ENCODE assay signal across 8 cellular contexts in the genomic region with DNA sequence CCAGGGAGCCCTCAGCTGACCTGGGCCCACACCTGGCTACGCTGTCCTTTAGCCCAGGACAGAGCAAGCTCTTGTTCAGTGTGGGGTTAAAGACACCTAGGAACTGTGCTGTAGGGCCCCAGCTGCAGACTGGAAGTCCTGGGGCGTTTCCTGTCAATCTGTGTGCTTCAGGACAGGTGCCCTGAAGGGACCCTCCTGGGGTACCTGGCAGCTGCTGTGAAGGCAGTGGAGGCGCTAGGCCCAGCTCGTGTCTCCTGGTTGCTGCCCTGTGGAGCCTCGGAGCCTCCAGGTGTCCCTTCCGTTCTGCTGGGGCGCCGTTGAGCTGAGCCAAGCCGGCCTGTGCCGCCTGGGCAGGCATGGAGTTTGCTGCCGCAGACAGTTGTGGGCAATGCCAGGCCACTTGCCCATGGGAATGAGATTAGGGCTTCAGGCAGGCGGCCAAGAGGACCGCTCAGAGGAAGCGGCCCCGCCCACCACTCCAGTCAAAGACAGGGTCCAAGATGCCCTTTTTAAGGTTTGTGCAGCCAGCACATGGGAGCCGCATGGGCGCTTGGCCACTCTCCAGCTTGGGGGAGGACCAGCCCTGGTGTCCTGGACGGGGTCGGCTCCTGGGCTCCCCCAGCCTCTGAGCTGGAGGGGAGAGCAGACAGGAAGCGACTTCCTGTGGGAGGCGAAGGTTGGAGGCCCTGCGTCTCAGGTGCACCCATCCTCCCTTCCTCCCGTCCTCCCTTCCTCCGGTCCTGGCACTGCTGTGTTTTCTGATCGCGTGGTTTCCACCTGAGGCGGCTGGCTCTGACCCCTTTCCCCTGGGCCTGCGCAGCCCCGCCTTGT. TPM values are rescaled to one million over a fixed set of nuclear protein-coding genes. Genes with fewer than 3 reads are reported as not detected.
DNase-seq lines count a peak whose midpoint lies in the region; ATAC-seq, FAIRE-seq and TF ChIP-seq lines count a peak whose summit lies in the region.

No MANE protein-coding gene starts in this region.

- peaks cover 0 to 4% of the 10 kb centered on the region in 2 donors for H3K27me3 Mint-ChIP-seq in CD8-positive, alpha-beta memory T cell
- no peaks in the 10 kb centered on the region for H3K27me3 Mint-ChIP-seq in natural killer cell treated with Interleukin-12 subunit alpha and Interleukin-12 subunit beta and Interleukin-15 and Interleukin-18, amount 100 ng/mL, for 72 hours

- no peaks in the 10 kb centered on the region for H3K9me3 Mint-ChIP-seq in CD8-positive, alpha-beta memory T cell
- no peaks in the 10 kb centered on the region for H3K9me3 Mint-ChIP-seq in natural killer cell treated with Interleukin-12 subunit alpha and Interleukin-12 subunit beta and Interleukin-15 and Interleukin-18, amount 100 ng/mL, for 72 hours

- peak; percentile 93 for FAIRE-seq in endothelial cell of umbilical vein (lab: Jason Lieb, UNC)

- peak overlapping the region; percentile 86 for H3K4me2 ChIP-seq in endothelial cell of umbilical vein (ENCODE audit: insufficient read depth, low read length)

- no peak overlapping the region for H3K27ac ChIP-seq in CD8-positive, alpha-beta memory T cell (ENCODE audit: low read depth, low read length)
- peak overlapping the region; percentile 13 for H3K27ac ChIP-seq in endothelial cell of umbilical vein (ENCODE audit: insufficient read depth, low read depth, low read length)
- H3K27ac ChIP-seq in foreskin keratinocyte, result no peak overlapping the region

- peaks cover 0 to 55% (median 1%) of the 10 kb centered on the region in 3 donors for H3K36me3 Mint-ChIP-seq in CD8-positive, alpha-beta memory T cell
- H3K36me3 Mint-ChIP-seq in natural killer cell treated with Interleukin-12 subunit alpha and Interleukin-12 subunit beta and Interleukin-15 and Interleukin-18, amount 100 ng/mL, for 72 hours, result peaks cover 14% of the 10 kb centered on the region

- H3K79me2 ChIP-seq in endothelial cell of umbilical vein (ENCODE audit: control insufficient read depth, insufficient read depth, low read length), result peaks cover 85% of the 10 kb centered on the region

- H3K4me1 ChIP-seq in CD8-positive, alpha-beta memory T cell (ENCODE audit: insufficient read depth, low read length), result peaks cover 57% of the 10 kb centered on the region
- H3K4me1 ChIP-seq in NT2/D1 (ENCODE audit: insufficient read depth, insufficient read length) (peaks cover 42% of the 10 kb centered on the region), endothelial cell of umbilical vein (ENCODE audit: control insufficient read depth, extremely low read depth, insufficient read depth, low read length) (peaks cover 38% of the 10 kb centered on the region), foreskin keratinocyte (peaks cover 4% of the 10 kb centered on the region)

- no peaks in the 10 kb centered on the region for H4K20me1 ChIP-seq in endothelial cell of umbilical vein (replicated peaks; ENCODE audit: control insufficient read depth, extremely low read depth, insufficient read depth, low read length)

- CTCF ChIA-PET in CD8-positive, alpha-beta memory T cell (lab: Charles Lee), result interaction anchor here (0.8 to 0.9 kb wide), 2 partner anchors 30 to 62 kb away, joined by 3 read pairs; no protein-coding TSS in a partner anchor
- CTCF ChIA-PET in endothelial cell of umbilical vein (lab: Charles Lee), result interaction anchor here (0.8 to 5.5 kb wide), 5 partner anchors 13 to 67 kb away, joined by 3 to 32 read pairs (median 5); no protein-coding TSS in a partner anchor

- dilution Hi-C loops in endothelial cell of umbilical vein (cut with MboI; ENCODE audit: extremely low pct_ligation_motif_present, low sequenced_read_pairs), result no loop called here

- no peaks in the 10 kb centered on the region for H3K9me3 ChIP-seq in CD8-positive, alpha-beta memory T cell (ENCODE audit: low read length)
- no peaks in the 10 kb centered on the region for H3K9me3 ChIP-seq in NT2/D1 (ENCODE audit: insufficient read depth, low read length)
- H3K9me3 ChIP-seq in endothelial cell of umbilical vein (replicated peaks; ENCODE audit: control insufficient read depth, insufficient read depth, low read length), result no peaks in the 10 kb centered on the region

- H3K36me3 ChIP-seq in CD8-positive, alpha-beta memory T cell (ENCODE audit: insufficient read depth, low read length), result peaks cover 39% of the 10 kb centered on the region
- peaks cover 81% of the 10 kb centered on the region for H3K36me3 ChIP-seq in NT2/D1 (ENCODE audit: insufficient read depth, insufficient read length, low read length)
- H3K36me3 ChIP-seq in endothelial cell of umbilical vein (ENCODE audit: control insufficient read depth in 2 of 2, extremely low read depth in 1 of 2, insufficient read depth in 2 of 2, low read length in 2 of 2), result peaks cover 43 to 46% of the 10 kb centered on the region in 2 experiments

- H2AFZ ChIP-seq in endothelial cell of umbilical vein (ENCODE audit: low read depth, low read length), result no peak overlapping the region

- ATAC-seq in natural killer cell treated with Interleukin-12 subunit alpha and Interleukin-12 subunit beta and Interleukin-15 and Interleukin-18, amount 100 ng/mL, for 72 hours, result no peak
- ATAC-seq in GM21723 (IDR thresholded peaks at IDR 0.05; ENCODE audit: unreplicated experiment), result no peak
- no peak for ATAC-seq in GM21717 (IDR thresholded peaks at IDR 0.05; ENCODE audit: unreplicated experiment)
- ATAC-seq in foreskin keratinocyte, result no peak

- H3K27ac Mint-ChIP-seq in CD8-positive, alpha-beta memory T cell, result peak overlapping the region; percentile 46 to 95 (median 76)
- H3K27ac Mint-ChIP-seq in natural killer cell treated with Interleukin-12 subunit alpha and Interleukin-12 subunit beta and Interleukin-15 and Interleukin-18, amount 100 ng/mL, for 72 hours, result peak overlapping the region; percentile 29 to 84

- H3K9me1 ChIP-seq in endothelial cell of umbilical vein (replicated peaks; ENCODE audit: control insufficient read depth, extremely low read depth, insufficient read depth, low read length), result no peaks in the 10 kb centered on the region

- peak in 1 of 5 donors; percentile 32 for DNase-seq in CD8-positive, alpha-beta memory T cell
- DNase-seq in NT2/D1 (ENCODE audit: low read depth, low spot score) (no peak), endothelial cell of umbilical vein (ENCODE audit: low read depth, low spot score) (peak; percentile 44), NOMO-1 treated with dmso at 0.1 percent for 144 hours (lab: John Stamatoyannopoulos, UW; ENCODE audit: unreplicated experiment) (no peak), foreskin keratinocyte (no peak)
- no peak for DNase-seq in natural killer cell treated with Interleukin-12 subunit alpha and Interleukin-12 subunit beta and Interleukin-15 and Interleukin-18, amount 100 ng/mL, for 72 hours (ENCODE audit: low spot score)

- H3K4me3 Mint-ChIP-seq in CD8-positive, alpha-beta memory T cell, result peak overlapping the region; percentile 49 to 77 (median 72)
- peak overlapping the region; percentile 62 for H3K4me3 Mint-ChIP-seq in natural killer cell treated with Interleukin-12 subunit alpha and Interleukin-12 subunit beta and Interleukin-15 and Interleukin-18, amount 100 ng/mL, for 72 hours

- H3K27me3 ChIP-seq in CD8-positive, alpha-beta memory T cell (ENCODE audit: insufficient read depth, low read length, poor library complexity, severe bottlenecking), result no peaks in the 10 kb centered on the region
- no peaks in the 10 kb centered on the region for H3K27me3 ChIP-seq in NT2/D1 (ENCODE audit: insufficient read depth, insufficient read length)
- H3K27me3 ChIP-seq in endothelial cell of umbilical vein (ENCODE audit: control insufficient read depth in 2 of 2, insufficient read depth in 2 of 2, low read length in 2 of 2), result no peaks in the 10 kb centered on the region
- no peaks in the 10 kb centered on the region for H3K27me3 ChIP-seq in foreskin keratinocyte

- no peak for TF ChIP-seq CTCF in endothelial cell of umbilical vein (IDR thresholded peaks at IDR 0.05; ENCODE audit: extremely low read depth in 1 of 2, insufficient read depth in 1 of 2, low read depth in 1 of 2, low read length in 2 of 2)
- TF ChIP-seq CTCF in foreskin keratinocyte (conservative IDR thresholded peaks at IDR 0.05), result no peak

- peaks cover 51 to 59% (median 52%) of the 10 kb centered on the region in 3 donors for H3K4me1 Mint-ChIP-seq in CD8-positive, alpha-beta memory T cell
- H3K4me1 Mint-ChIP-seq in natural killer cell treated with Interleukin-12 subunit alpha and Interleukin-12 subunit beta and Interleukin-15 and Interleukin-18, amount 100 ng/mL, for 72 hours (ENCODE audit: low read depth in 2 of 2), result peaks cover 21 to 41% of the 10 kb centered on the region in 2 donors

- intact Hi-C loops in endothelial cell of umbilical vein (cut with micrococcal nuclease), result no loop called here

- TF ChIP-seq POLR2A in endothelial cell of umbilical vein (IDR thresholded peaks at IDR 0.05; ENCODE audit: low read depth, low read length), result peak; percentile 37

- POLR2A ChIA-PET in CD8-positive, alpha-beta memory T cell (lab: Charles Lee), result interaction anchor here (0.6 kb wide), 2 partner anchors 63 to 92 kb away, joined by 3 to 5 read pairs; partner anchors contain the start of genes MED16 and RNU6-9
- POLR2A ChIA-PET in endothelial cell of umbilical vein (lab: Charles Lee), result interaction anchor here (1.0 to 1.2 kb wide), 3 partner anchors 11 to 23 kb away, joined by 3 to 5 read pairs (median 3); no protein-coding TSS in a partner anchor

- H3K4me3 ChIP-seq in CD8-positive, alpha-beta memory T cell (ENCODE audit: low read length), result peak overlapping the region; percentile 5
- H3K4me3 ChIP-seq in NT2/D1 (ENCODE audit: insufficient read length, low read depth), result peak overlapping the region; percentile 30
- peak overlapping the region in 2 of 3 experiments; percentile 12 to 28 for H3K4me3 ChIP-seq in endothelial cell of umbilical vein (replicated peaks in 1 of 3; ENCODE audit: insufficient read depth in 1 of 3, low read depth in 1 of 3, low read length in 3 of 3)

- BruUV-seq in endothelial cell of umbilical vein (replicated peaks; lab: Mats Ljungman, UMichigan), result no TSS peak

- peak overlapping the region; percentile 62 for H3K9ac ChIP-seq in NT2/D1 (ENCODE audit: insufficient read length, low read depth)
- H3K9ac ChIP-seq in endothelial cell of umbilical vein (replicated peaks; ENCODE audit: extremely low read depth, insufficient read depth, low read length), result peak overlapping the region; percentile 45

RNA-seq across cellular contexts. Expression of gene PTBP1, which starts 4.0 kb away (rescaled TPM):
- total RNA-seq in CD8-positive, alpha-beta memory T cell, result 100 to 1,000 TPM; 969 to 978 TPM
- polyA plus RNA-seq in CD8-positive, alpha-beta memory T cell, result 177 TPM
- 607 and 623 TPM in 2 replicates for total RNA-seq in endothelial cell of umbilical vein
- 382 and 465 TPM in 2 replicates for polyA plus RNA-seq in endothelial cell of umbilical vein
- polyA plus RNA-seq in endothelial cell of umbilical vein (2011; cell fraction: cytosol; rRNA removed), result 214 and 242 TPM in 2 replicates
- 500 and 584 TPM in 2 replicates for polyA plus RNA-seq in endothelial cell of umbilical vein (2011; cell fraction: nucleus; rRNA removed)
- polyA plus RNA-seq in endothelial cell of umbilical vein (2012), result 424 and 517 TPM in 2 replicates
- polyA minus RNA-seq in endothelial cell of umbilical vein, result 274 and 326 TPM in 2 replicates
- 213 TPM for polyA minus RNA-seq in endothelial cell of umbilical vein (2011; cell fraction: cytosol; rRNA and poly(A)+ RNA removed)
- 251 and 318 TPM in 2 replicates for polyA minus RNA-seq in endothelial cell of umbilical vein (2011; cell fraction: nucleus; rRNA and poly(A)+ RNA removed)
- 100 to 1,000 TPM; 604 to 619 TPM for total RNA-seq in natural killer cell treated with Interleukin-12 subunit alpha and Interleukin-12 subunit beta and Interleukin-15 and Interleukin-18, amount 100 ng/mL, for 72 hours
- 222 and 244 TPM in 2 replicates for total RNA-seq in foreskin keratinocyte
- polyA plus RNA-seq in foreskin keratinocyte, result 186 and 237 TPM in 2 replicates

RNA-seq across cellular contexts. Expression of gene PLPPR3, which starts 20.5 kb away (rescaled TPM):
- not detected for total RNA-seq in CD8-positive, alpha-beta memory T cell
- not detected for polyA plus RNA-seq in CD8-positive, alpha-beta memory T cell
- 0.76 and 1.2 TPM in 2 replicates for total RNA-seq in endothelial cell of umbilical vein
- 1.1 and 2.0 TPM in 2 replicates for polyA plus RNA-seq in endothelial cell of umbilical vein
- 0.30 and 0.52 TPM in 2 replicates for polyA plus RNA-seq in endothelial cell of umbilical vein (2011; cell fraction: cytosol; rRNA removed)
- polyA plus RNA-seq in endothelial cell of umbilical vein (2011; cell fraction: nucleus; rRNA removed), result 0.28 and 0.41 TPM in 2 replicates
- 1.3 and 5.6 TPM in 2 replicates for polyA plus RNA-seq in endothelial cell of umbilical vein (2012)
- 0.76 and 0.83 TPM in 2 replicates for polyA minus RNA-seq in endothelial cell of umbilical vein
- polyA minus RNA-seq in endothelial cell of umbilical vein (2011; cell fraction: cytosol; rRNA and poly(A)+ RNA removed), result not detected
- polyA minus RNA-seq in endothelial cell of umbilical vein (2011; cell fraction: nucleus; rRNA and poly(A)+ RNA removed), result 0.19 TPM in 2 replicates
- not detected for total RNA-seq in natural killer cell treated with Interleukin-12 subunit alpha and Interleukin-12 subunit beta and Interleukin-15 and Interleukin-18, amount 100 ng/mL, for 72 hours
- total RNA-seq in foreskin keratinocyte, result not detected in 2 replicates
- 0.15 TPM in 1 of 2 replicates, not detected in the other for polyA plus RNA-seq in foreskin keratinocyte

RNA-seq across cellular contexts. Expression of gene AZU1, which starts 26.4 kb away (rescaled TPM):
- not detected for total RNA-seq in CD8-positive, alpha-beta memory T cell
- not detected for polyA plus RNA-seq in CD8-positive, alpha-beta memory T cell
- not detected in 2 replicates for total RNA-seq in endothelial cell of umbilical vein
- 0.12 TPM in 1 of 2 replicates, not detected in the other for polyA plus RNA-seq in endothelial cell of umbilical vein
- not detected in 2 replicates for polyA plus RNA-seq in endothelial cell of umbilical vein (2011; cell fraction: cytosol; rRNA removed)
- not detected in 2 replicates for polyA plus RNA-seq in endothelial cell of umbilical vein (2011; cell fraction: nucleus; rRNA removed)
- not detected in 2 replicates for polyA plus RNA-seq in endothelial cell of umbilical vein (2012)
- polyA minus RNA-seq in endothelial cell of umbilical vein, result not detected in 2 replicates
- polyA minus RNA-seq in endothelial cell of umbilical vein (2011; cell fraction: cytosol; rRNA and poly(A)+ RNA removed), result not detected
- not detected in 2 replicates for polyA minus RNA-seq in endothelial cell of umbilical vein (2011; cell fraction: nucleus; rRNA and poly(A)+ RNA removed)
- under 1 TPM; 0.25 to 0.36 TPM for total RNA-seq in natural killer cell treated with Interleukin-12 subunit alpha and Interleukin-12 subunit beta and Interleukin-15 and Interleukin-18, amount 100 ng/mL, for 72 hours
- total RNA-seq in foreskin keratinocyte, result not detected in 2 replicates
- polyA plus RNA-seq in foreskin keratinocyte, result 0.03 TPM in 1 of 2 replicates, not detected in the other

RNA-seq across cellular contexts. Expression of gene PRTN3, which starts 39.6 kb away (rescaled TPM):
- total RNA-seq in CD8-positive, alpha-beta memory T cell, result not detected
- polyA plus RNA-seq in CD8-positive, alpha-beta memory T cell, result not detected
- not detected in 2 replicates for total RNA-seq in endothelial cell of umbilical vein
- polyA plus RNA-seq in endothelial cell of umbilical vein, result not detected in 2 replicates
- polyA plus RNA-seq in endothelial cell of umbilical vein (2011; cell fraction: cytosol; rRNA removed), result not detected in 2 replicates
- polyA plus RNA-seq in endothelial cell of umbilical vein (2011; cell fraction: nucleus; rRNA removed), result not detected in 2 replicates
- not detected in 2 replicates for polyA plus RNA-seq in endothelial cell of umbilical vein (2012)
- polyA minus RNA-seq in endothelial cell of umbilical vein, result not detected in 2 replicates
- not detected for polyA minus RNA-seq in endothelial cell of umbilical vein (2011; cell fraction: cytosol; rRNA and poly(A)+ RNA removed)
- not detected in 2 replicates for polyA minus RNA-seq in endothelial cell of umbilical vein (2011; cell fraction: nucleus; rRNA and poly(A)+ RNA removed)
- not detected for total RNA-seq in natural killer cell treated with Interleukin-12 subunit alpha and Interleukin-12 subunit beta and Interleukin-15 and Interleukin-18, amount 100 ng/mL, for 72 hours
- total RNA-seq in foreskin keratinocyte, result not detected in 2 replicates
- polyA plus RNA-seq in foreskin keratinocyte, result not detected in 2 replicates

RNA-seq across cellular contexts. Expression of gene MISP, which starts 50.3 kb away (rescaled TPM):
- not detected for total RNA-seq in CD8-positive, alpha-beta memory T cell
- polyA plus RNA-seq in CD8-positive, alpha-beta memory T cell, result not detected
- total RNA-seq in endothelial cell of umbilical vein, result not detected in 2 replicates
- polyA plus RNA-seq in endothelial cell of umbilical vein, result not detected in 2 replicates
- polyA plus RNA-seq in endothelial cell of umbilical vein (2011; cell fraction: cytosol; rRNA removed), result not detected in 2 replicates
- polyA plus RNA-seq in endothelial cell of umbilical vein (2011; cell fraction: nucleus; rRNA removed), result not detected in 2 replicates
- not detected in 2 replicates for polyA plus RNA-seq in endothelial cell of umbilical vein (2012)
- polyA minus RNA-seq in endothelial cell of umbilical vein, result not detected in 2 replicates
- 47.4 TPM for polyA minus RNA-seq in endothelial cell of umbilical vein (2011; cell fraction: cytosol; rRNA and poly(A)+ RNA removed)
- 0.14 TPM in 1 of 2 replicates, not detected in the other for polyA minus RNA-seq in endothelial cell of umbilical vein (2011; cell fraction: nucleus; rRNA and poly(A)+ RNA removed)
- not detected for total RNA-seq in natural killer cell treated with Interleukin-12 subunit alpha and Interleukin-12 subunit beta and Interleukin-15 and Interleukin-18, amount 100 ng/mL, for 72 hours
- total RNA-seq in foreskin keratinocyte, result 50.0 and 55.4 TPM in 2 replicates
- polyA plus RNA-seq in foreskin keratinocyte, result 40.2 and 45.5 TPM in 2 replicates
